In the genomic region with DNA sequence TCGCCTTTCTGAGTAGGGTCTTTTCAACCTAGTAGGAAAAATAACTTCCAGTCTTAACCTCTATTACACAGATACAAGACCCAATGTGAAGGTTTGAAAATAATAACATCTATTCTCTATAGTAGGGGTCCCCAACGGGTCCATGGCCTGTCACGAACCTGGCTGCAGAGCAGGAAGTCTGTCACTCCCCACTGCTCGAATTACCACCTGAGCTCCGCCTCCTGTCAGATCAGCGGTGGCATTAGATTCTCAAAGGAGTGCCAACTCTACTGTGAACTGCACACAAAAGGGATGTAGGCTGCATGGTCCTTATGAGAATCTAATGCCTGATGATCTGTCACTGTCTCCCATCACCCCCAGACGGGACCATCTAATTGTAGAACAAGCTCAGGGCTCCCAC, we compare ENCODE assay signal across 1 cellular context.
TF ChIP-seq lines count a peak whose summit lies in the region.

No MANE protein-coding gene starts in this region.

TF ChIP-seq in WTC11, 78 proteins besides CTCF, POLR2A, EP300 and RAD21 (continued from another document):
- TF ChIP-seq ZNF138 (CRISPR knock-in tag; conservative IDR thresholded peaks at IDR 0.05) (no peak), MYBL2 (CRISPR knock-in tag; IDR thresholded peaks at IDR 0.05) (no peak), TEAD1 (CRISPR knock-in tag; IDR thresholded peaks at IDR 0.05) (no peak)
- TF ChIP-seq, protein P1, sequence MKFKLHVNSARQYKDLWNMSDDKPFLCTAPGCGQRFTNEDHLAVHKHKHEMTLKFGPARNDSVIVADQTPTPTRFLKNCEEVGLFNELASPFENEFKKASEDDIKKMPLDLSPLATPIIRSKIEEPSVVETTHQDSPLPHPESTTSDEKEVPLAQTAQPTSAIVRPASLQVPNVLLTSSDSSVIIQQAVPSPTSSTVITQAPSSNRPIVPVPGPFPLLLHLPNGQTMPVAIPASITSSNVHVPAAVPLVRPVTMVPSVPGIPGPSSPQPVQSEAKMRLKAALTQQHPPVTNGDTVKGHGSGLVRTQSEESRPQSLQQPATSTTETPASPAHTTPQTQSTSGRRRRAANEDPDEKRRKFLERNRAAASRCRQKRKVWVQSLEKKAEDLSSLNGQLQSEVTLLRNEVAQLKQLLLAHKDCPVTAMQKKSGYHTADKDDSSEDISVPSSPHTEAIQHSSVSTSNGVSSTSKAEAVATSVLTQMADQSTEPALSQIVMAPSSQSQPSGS (CRISPR knock-in tag; IDR thresholded peaks at IDR 0.05; ENCODE audit: borderline replicate concordance, low read depth) = no peak
